In the genomic region with DNA sequence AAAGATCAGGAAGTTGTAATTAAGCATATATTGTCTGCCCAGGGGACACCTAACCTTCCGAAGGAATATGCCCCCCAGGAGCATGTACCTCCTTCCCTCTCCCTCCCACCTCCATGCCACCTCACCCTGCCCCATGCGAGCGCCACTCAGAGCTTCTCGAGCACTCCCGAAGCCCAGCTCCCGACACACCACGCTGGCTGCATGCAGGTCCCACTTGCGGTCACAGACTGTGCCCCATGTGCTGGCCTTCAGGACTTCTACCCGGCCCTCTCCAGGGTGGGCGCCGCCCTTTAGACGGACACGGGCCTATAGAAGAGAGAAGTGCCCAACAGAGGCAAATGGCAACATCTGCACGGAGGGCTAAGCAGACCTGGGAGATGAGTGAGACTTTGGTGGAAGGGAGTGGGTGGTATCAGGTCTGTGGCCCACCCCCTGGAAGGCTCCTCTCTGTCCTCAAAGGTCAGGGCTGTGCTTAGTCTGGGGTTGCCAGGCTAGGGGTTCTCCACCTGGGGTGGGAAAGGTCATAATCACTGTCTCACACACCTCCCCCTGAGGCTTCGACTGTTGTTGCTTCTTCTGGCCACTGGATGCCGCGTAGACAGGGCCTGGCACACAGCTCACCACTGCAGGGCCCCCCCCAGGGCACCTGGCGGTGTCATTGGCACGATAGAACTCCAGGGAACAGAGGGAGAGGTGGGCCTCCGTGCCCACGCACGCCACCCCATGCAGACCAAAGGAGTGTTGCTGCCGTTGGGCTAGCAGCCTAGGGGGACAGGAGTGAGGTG, we compare ENCODE assay signal across 2 cellular contexts.
TF ChIP-seq lines count a peak whose summit lies in the region.

No MANE protein-coding gene starts in this region.

TF ChIP-seq in IMR-90, 13 proteins besides CTCF, POLR2A, EP300 and RAD21:
- TF ChIP-seq MAFK (IDR thresholded peaks at IDR 0.05; ENCODE audit: low read depth, low read length), result no peak
- no peak for TF ChIP-seq BHLHE40 (IDR thresholded peaks at IDR 0.05; ENCODE audit: low read depth, low read length)
- TF ChIP-seq RFX5 (IDR thresholded peaks at IDR 0.05; ENCODE audit: low read depth, low read length), result no peak
- no peak for TF ChIP-seq USF2 (IDR thresholded peaks at IDR 0.05; ENCODE audit: low read depth, low read length)
- TF ChIP-seq NFE2L2 (IDR thresholded peaks at IDR 0.05; ENCODE audit: low read depth, low read length), result no peak
- TF ChIP-seq SMC3 (IDR thresholded peaks at IDR 0.05; ENCODE audit: low read depth, low read length), result no peak
- no peak for TF ChIP-seq CHD1 (IDR thresholded peaks at IDR 0.05; ENCODE audit: low read depth, low read length)
- no peak for TF ChIP-seq RCOR1 (IDR thresholded peaks at IDR 0.05; ENCODE audit: insufficient replicate concordance, low read length)
- TF ChIP-seq, protein P1, sequence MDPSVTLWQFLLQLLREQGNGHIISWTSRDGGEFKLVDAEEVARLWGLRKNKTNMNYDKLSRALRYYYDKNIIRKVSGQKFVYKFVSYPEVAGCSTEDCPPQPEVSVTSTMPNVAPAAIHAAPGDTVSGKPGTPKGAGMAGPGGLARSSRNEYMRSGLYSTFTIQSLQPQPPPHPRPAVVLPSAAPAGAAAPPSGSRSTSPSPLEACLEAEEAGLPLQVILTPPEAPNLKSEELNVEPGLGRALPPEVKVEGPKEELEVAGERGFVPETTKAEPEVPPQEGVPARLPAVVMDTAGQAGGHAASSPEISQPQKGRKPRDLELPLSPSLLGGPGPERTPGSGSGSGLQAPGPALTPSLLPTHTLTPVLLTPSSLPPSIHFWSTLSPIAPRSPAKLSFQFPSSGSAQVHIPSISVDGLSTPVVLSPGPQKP (IDR thresholded peaks at IDR 0.05; ENCODE audit: borderline replicate concordance, low read depth, low read length), result no peak

TF ChIP-seq in SK-N-SH, 30 proteins besides CTCF, POLR2A, EP300 and RAD21:
- no peak for TF ChIP-seq RFX5 (IDR thresholded peaks at IDR 0.05; ENCODE audit: low read length)
- no peak for TF ChIP-seq POLR2AphosphoS5 (IDR thresholded peaks at IDR 0.05; ENCODE audit: low read depth, low read length)
- TF ChIP-seq JUND (IDR thresholded peaks at IDR 0.05), result no peak
- no peak for TF ChIP-seq FOXJ3 (CRISPR knock-in tag; IDR thresholded peaks at IDR 0.05)
- no peak for TF ChIP-seq EZH2phosphoT487 (IDR thresholded peaks at IDR 0.05; ENCODE audit: borderline replicate concordance, low read depth)
